1 cellular context compared by ENCODE assay signal in the genomic region with DNA sequence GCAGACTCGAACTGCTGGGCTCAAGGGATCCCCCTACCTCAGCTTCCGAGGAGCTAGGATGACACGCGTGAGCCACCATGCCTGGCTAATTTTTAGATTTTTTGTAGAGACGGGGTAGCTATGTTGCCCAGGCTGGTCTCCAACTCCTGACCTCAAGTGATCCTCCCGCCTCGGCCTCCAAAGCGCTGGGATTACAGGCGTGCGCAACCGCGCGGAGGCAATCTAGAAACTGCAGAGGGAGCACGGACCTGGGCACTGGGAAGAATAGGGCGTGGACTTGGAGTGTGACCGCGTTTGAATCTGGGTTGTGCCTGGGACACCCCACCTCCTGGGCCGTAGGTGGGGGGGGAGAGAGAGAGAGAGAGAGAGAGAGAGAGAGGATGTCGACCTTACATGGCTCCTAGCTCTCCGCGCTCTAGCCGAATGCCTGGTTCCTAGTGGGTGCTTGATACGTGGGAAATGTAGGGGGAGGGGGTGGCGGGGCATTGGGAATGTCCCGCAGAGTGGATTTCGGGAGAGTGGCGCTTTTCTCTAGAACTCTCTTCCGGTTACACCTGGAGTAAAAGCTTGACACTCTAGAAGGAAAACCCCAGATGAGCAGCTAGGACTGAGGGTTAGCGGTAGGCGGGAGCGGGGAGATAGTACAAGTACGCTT.
TF ChIP-seq lines count a peak whose summit lies in the region.

No MANE protein-coding gene starts in this region.

TF ChIP-seq in K562, 482 proteins besides CTCF, POLR2A, EP300 and RAD21 (continued from another document):
- TF ChIP-seq, protein P1, sequence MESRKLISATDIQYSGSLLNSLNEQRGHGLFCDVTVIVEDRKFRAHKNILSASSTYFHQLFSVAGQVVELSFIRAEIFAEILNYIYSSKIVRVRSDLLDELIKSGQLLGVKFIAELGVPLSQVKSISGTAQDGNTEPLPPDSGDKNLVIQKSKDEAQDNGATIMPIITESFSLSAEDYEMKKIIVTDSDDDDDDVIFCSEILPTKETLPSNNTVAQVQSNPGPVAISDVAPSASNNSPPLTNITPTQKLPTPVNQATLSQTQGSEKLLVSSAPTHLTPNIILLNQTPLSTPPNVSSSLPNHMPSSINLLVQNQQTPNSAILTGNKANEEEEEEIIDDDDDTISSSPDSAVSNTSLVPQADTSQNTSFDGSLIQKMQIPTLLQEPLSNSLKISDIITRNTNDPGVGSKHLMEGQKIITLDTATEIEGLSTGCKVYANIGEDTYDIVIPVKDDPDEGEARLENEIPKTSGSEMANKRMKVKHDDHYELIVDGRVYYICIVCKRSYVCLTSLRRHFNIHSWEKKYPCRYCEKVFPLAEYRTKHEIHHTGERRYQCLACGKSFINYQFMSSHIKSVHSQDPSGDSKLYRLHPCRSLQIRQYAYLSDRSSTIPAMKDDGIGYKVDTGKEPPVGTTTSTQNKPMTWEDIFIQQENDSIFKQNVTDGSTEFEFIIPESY (CRISPR knock-in tag; IDR thresholded peaks at IDR 0.05): peak; percentile 97
- no peak for TF ChIP-seq FOXJ2 (tag; IDR thresholded peaks at IDR 0.05)
- no peak for TF ChIP-seq TAF7 (tag; IDR thresholded peaks at IDR 0.05)
- no peak for TF ChIP-seq ZHX1 (conservative IDR thresholded peaks at IDR 0.05; ENCODE audit: low read length)
- TF ChIP-seq MCM7 (IDR thresholded peaks at IDR 0.05): no peak
- peak; percentile 36 for TF ChIP-seq KDM5B (IDR thresholded peaks at IDR 0.05; ENCODE audit: insufficient replicate concordance, low read depth, low read length)
- no peak for TF ChIP-seq HNRNPH1 (optimal IDR thresholded peaks at IDR 0.05; ENCODE audit: low read depth, low read length)
TF ChIP-seq in K562: peak in this region for 7.
